Comparison of ENCODE assay signal across 18 cellular contexts in the genomic region with DNA sequence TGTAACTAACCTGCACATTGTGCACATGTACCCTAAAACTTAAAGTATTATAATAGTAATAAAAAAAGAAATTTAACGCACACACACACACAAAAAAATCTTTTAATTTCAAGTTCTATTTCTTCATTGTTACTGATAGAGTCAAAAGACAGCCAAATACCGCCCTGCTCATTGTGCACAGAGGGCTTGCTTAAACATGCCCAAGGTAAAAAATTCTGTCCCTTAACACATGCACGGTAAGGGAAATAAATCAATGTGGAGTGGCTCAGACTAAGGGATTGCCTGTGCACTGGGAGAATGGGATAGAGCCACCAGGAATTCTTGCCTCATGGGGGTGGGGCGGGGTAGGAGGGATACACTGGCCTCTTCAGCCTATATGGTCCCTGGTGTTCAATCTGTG.
A peak's percentile ranks its signal among the peaks of the same experiment; 100 is the strongest.
DNase-seq lines count a peak whose midpoint lies in the region; ATAC-seq and TF ChIP-seq lines count a peak whose summit lies in the region.
"Had no signal": no experiment of that assay in that cellular context is flagged by ENCODE, and none has a peak within 500 bp of the region (broad histone marks: within the 10 kb centered on the region; RNA-seq: fewer than 3 reads in every experiment).

No MANE protein-coding gene starts in this region.

- H3K27me3 Mint-ChIP-seq in MCF 10A (ENCODE audit: insufficient read depth, unreplicated experiment) (no peaks in the 10 kb centered on the region), WTC11 (ENCODE audit: low read depth) (no peaks in the 10 kb centered on the region)
- H3K27me3 Mint-ChIP-seq: B cell; CD4-positive, alpha-beta T cell had no signal

- no peaks in the 10 kb centered on the region for H3K27me3 ChIP-seq in breast epithelium

- POLR2A ChIA-PET in MCF 10A (lab: Yijun Ruan, JAX) = interaction anchor here (0.7 kb wide), 1 partner anchor 970 kb away, joined by 3 read pairs; no protein-coding TSS in a partner anchor
- POLR2A ChIA-PET in WTC11 (lab: Charles Lee) = no interaction called here

- H3K4me1 ChIP-seq in breast epithelium = no peaks in the 10 kb centered on the region

- no peak overlapping the region for H3K27ac ChIP-seq in breast epithelium
- peak overlapping the region; percentile 18 for H3K27ac ChIP-seq in epithelial cell of prostate

- no peaks in the 10 kb centered on the region for H3K9me3 ChIP-seq in breast epithelium

- intact Hi-C loops in MCF 10A (cut with micrococcal nuclease) = no loop called here
- intact Hi-C loops in breast epithelium (cut with DNase I; ENCODE audit: low total_unique reads) = no loop called here

- H3K4me3 ChIP-seq in breast epithelium = no peak overlapping the region

- no peak for TF ChIP-seq POLR2A in breast epithelium (IDR thresholded peaks at IDR 0.05)

- H3K36me3 Mint-ChIP-seq in MCF 10A (ENCODE audit: insufficient read depth, unreplicated experiment) (no peaks in the 10 kb centered on the region), WTC11 (peaks cover 14% of the 10 kb centered on the region)

- H3K4me1 Mint-ChIP-seq in MCF 10A (ENCODE audit: insufficient read depth, unreplicated experiment) (peaks cover 8% of the 10 kb centered on the region), WTC11 (no peaks in the 10 kb centered on the region)
- H3K4me1 Mint-ChIP-seq: B cell had no signal

- DNase-seq in MCF 10A (ENCODE audit: unreplicated experiment) = peak; percentile 38
- DNase-seq in breast epithelium (ENCODE audit: low spot score in 2 of 2) = no peak
- no peak for DNase-seq in WTC11 (ENCODE audit: low spot score)
- DNase-seq in epithelial cell of prostate (ENCODE audit: low read depth, low spot score) = no peak
- DNase-seq in SKM-1 (lab: John Stamatoyannopoulos, UW; ENCODE audit: unreplicated experiment) = no peak
- no peak for DNase-seq in left lobe of liver (ENCODE audit: low spot score)
- DNase-seq: ACHN; C1 segment of cervical spinal cord; Calu3; CD4-positive, alpha-beta T cell; DMS 273 treated with DMSO at 0.1 percent for 48 hours; DMS79 treated with DMSO at 0.1 percent for 48 hours; EL; IMR-90; KBM-7 had no signal

- H3K27ac Mint-ChIP-seq in MCF 10A (ENCODE audit: low read depth, unreplicated experiment) (peak overlapping the region; percentile 89), WTC11 (no peak overlapping the region)
- H3K27ac Mint-ChIP-seq: B cell; CD4-positive, alpha-beta T cell had no signal

- no peak overlapping the region for H3K4me3 Mint-ChIP-seq in MCF 10A (ENCODE audit: unreplicated experiment)
- no peak overlapping the region for H3K4me3 Mint-ChIP-seq in WTC11
- H3K4me3 Mint-ChIP-seq: B cell; CD4-positive, alpha-beta T cell had no signal

- TF ChIP-seq CTCF in MCF 10A (IDR thresholded peaks at IDR 0.05; ENCODE audit: unreplicated experiment) (no peak), breast epithelium (IDR thresholded peaks at IDR 0.05) (no peak), WTC11 (IDR thresholded peaks at IDR 0.05) (no peak)

- no TSS peak for BruUV-seq in MCF 10A (replicated peaks; lab: Mats Ljungman, UMichigan)

- H3K36me3 ChIP-seq in breast epithelium = no peaks in the 10 kb centered on the region

- H3K9me3 Mint-ChIP-seq in MCF 10A (ENCODE audit: unreplicated experiment) = peaks cover 4% of the 10 kb centered on the region
- peaks cover 15% of the 10 kb centered on the region for H3K9me3 Mint-ChIP-seq in WTC11
- H3K9me3 Mint-ChIP-seq: CD4-positive, alpha-beta T cell had no signal

- ATAC-seq in WTC11 (peak; percentile 72), HG03139 (IDR thresholded peaks at IDR 0.05; ENCODE audit: unreplicated experiment) (no peak), left lobe of liver (no peak)
- ATAC-seq: HCT116 had no signal

- CTCF ChIA-PET in MCF 10A (lab: Yijun Ruan, JAX) = interaction anchor here (0.6 to 1.0 kb wide), 3 partner anchors 16 to 72 kb away, joined by 3 to 4 read pairs (median 4); no protein-coding TSS in a partner anchor
- CTCF ChIA-PET in WTC11 (lab: Charles Lee) = no interaction called here

TF ChIP-seq in WTC11, 78 proteins besides CTCF, POLR2A, EP300 and RAD21 (continues in another document):
- TF ChIP-seq, protein P1, sequence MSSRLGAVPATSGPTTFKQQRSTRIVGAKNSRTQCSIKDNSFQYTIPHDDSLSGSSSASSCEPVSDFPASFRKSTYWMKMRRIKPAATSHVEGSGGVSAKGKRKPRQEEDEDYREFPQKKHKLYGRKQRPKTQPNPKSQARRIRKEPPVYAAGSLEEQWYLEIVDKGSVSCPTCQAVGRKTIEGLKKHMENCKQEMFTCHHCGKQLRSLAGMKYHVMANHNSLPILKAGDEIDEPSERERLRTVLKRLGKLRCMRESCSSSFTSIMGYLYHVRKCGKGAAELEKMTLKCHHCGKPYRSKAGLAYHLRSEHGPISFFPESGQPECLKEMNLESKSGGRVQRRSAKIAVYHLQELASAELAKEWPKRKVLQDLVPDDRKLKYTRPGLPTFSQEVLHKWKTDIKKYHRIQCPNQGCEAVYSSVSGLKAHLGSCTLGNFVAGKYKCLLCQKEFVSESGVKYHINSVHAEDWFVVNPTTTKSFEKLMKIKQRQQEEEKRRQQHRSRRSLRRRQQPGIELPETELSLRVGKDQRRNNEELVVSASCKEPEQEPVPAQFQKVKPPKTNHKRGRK (CRISPR knock-in tag; IDR thresholded peaks at IDR 0.05; ENCODE audit: borderline replicate concordance) = no peak
- TF ChIP-seq CREM (CRISPR knock-in tag; IDR thresholded peaks at IDR 0.05) (no peak), CBFB (CRISPR knock-in tag; IDR thresholded peaks at IDR 0.05; ENCODE audit: low read depth) (no peak), FOXJ3 (CRISPR knock-in tag; IDR thresholded peaks at IDR 0.05; ENCODE audit: borderline replicate concordance) (no peak), ZBTB21 (CRISPR knock-in tag; IDR thresholded peaks at IDR 0.05; ENCODE audit: borderline replicate concordance) (no peak), KAT7 (CRISPR knock-in tag; IDR thresholded peaks at IDR 0.05; ENCODE audit: borderline replicate concordance) (no peak), ZNF416 (CRISPR knock-in tag; IDR thresholded peaks at IDR 0.05) (no peak), GRHL2 (CRISPR knock-in tag; IDR thresholded peaks at IDR 0.05; ENCODE audit: insufficient replicate concordance, severe bottlenecking) (no peak), CREB1 (CRISPR knock-in tag; IDR thresholded peaks at IDR 0.05) (no peak), NFE2L1 (CRISPR knock-in tag; IDR thresholded peaks at IDR 0.05) (no peak), EMX1 (CRISPR knock-in tag; IDR thresholded peaks at IDR 0.05) (no peak), JUN (CRISPR knock-in tag; IDR thresholded peaks at IDR 0.05) (no peak)
- TF ChIP-seq, protein P2, sequence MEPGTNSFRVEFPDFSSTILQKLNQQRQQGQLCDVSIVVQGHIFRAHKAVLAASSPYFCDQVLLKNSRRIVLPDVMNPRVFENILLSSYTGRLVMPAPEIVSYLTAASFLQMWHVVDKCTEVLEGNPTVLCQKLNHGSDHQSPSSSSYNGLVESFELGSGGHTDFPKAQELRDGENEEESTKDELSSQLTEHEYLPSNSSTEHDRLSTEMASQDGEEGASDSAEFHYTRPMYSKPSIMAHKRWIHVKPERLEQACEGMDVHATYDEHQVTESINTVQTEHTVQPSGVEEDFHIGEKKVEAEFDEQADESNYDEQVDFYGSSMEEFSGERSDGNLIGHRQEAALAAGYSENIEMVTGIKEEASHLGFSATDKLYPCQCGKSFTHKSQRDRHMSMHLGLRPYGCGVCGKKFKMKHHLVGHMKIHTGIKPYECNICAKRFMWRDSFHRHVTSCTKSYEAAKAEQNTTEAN (CRISPR knock-in tag; IDR thresholded peaks at IDR 0.05) = no peak
- TF ChIP-seq, protein P3, sequence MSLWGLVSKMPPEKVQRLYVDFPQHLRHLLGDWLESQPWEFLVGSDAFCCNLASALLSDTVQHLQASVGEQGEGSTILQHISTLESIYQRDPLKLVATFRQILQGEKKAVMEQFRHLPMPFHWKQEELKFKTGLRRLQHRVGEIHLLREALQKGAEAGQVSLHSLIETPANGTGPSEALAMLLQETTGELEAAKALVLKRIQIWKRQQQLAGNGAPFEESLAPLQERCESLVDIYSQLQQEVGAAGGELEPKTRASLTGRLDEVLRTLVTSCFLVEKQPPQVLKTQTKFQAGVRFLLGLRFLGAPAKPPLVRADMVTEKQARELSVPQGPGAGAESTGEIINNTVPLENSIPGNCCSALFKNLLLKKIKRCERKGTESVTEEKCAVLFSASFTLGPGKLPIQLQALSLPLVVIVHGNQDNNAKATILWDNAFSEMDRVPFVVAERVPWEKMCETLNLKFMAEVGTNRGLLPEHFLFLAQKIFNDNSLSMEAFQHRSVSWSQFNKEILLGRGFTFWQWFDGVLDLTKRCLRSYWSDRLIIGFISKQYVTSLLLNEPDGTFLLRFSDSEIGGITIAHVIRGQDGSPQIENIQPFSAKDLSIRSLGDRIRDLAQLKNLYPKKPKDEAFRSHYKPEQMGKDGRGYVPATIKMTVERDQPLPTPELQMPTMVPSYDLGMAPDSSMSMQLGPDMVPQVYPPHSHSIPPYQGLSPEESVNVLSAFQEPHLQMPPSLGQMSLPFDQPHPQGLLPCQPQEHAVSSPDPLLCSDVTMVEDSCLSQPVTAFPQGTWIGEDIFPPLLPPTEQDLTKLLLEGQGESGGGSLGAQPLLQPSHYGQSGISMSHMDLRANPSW (CRISPR knock-in tag; conservative IDR thresholded peaks at IDR 0.05; ENCODE audit: low read depth) = no peak
- TF ChIP-seq, protein P4, sequence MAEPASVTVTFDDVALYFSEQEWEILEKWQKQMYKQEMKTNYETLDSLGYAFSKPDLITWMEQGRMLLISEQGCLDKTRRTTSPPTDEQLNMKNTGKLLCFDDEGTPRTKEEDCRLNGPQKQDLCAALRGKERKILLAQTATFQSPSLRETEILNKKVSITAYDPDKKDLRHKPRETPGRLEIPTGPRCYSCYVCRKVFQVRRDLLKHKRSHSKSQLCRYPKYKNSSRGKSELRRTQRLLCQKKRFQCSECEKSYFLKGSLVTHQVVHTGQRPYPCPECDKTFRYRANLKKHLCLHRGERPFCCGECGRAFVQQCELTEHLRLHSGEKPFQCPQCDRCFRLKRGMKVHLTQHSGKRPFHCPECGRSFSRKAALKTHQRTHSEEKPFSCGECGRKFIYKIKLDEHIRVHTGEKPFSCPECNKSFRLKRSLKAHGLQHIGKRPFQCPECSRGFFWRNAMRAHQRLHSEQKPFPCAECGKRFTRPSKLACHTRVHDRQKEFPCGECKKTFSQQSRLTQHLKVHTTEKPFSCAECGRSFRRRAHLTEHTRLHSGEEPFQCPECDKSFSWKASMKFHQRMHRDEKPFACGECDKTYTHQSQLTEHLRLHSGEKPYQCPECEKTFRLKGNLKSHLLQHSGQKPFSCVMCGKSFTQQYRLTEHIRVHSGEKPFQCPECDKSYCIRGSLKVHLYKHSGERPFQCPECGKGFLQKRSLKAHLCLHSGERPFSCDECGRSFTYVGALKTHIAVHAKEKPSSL (CRISPR knock-in tag; conservative IDR thresholded peaks at IDR 0.05) = no peak
